9 cellular contexts compared by ENCODE assay signal in the genomic region with DNA sequence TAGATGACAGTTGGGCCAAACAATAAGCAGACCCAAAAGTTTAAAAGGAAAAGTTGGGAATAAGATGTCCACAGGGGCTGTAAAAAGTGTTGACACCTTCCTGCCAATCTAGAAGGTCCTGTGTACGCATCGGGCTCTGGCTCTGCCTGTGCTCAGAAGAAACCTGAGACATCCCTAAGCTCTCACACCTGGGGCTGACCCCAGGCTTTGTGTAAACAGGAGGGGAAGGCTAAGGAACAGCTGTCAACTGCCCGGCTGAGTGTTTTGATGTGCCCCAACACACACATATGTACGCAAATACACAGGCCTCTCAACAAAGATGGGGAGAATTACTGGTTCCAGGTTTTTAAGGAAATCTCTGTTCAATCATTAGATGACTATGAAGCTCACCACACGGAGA. TPM values are rescaled to one million over a fixed set of nuclear protein-coding genes. Genes with fewer than 3 reads are reported as not detected.
A peak's percentile ranks its signal among the peaks of the same experiment; 100 is the strongest.
DNase-seq lines count a peak whose midpoint lies in the region; ATAC-seq lines count a peak whose summit lies in the region.
"Had no signal": no experiment of that assay in that cellular context is flagged by ENCODE, and none has a peak within 500 bp of the region (broad histone marks: within the 10 kb centered on the region; RNA-seq: fewer than 3 reads in every experiment).

No MANE protein-coding gene starts in this region.

- no peaks in the 10 kb centered on the region for H3K36me3 Mint-ChIP-seq in natural killer cell treated with Interleukin-12 subunit alpha and Interleukin-12 subunit beta and Interleukin-15 and Interleukin-18, amount 100 ng/mL, for 72 hours
- peaks cover 5 to 17% (median 5%) of the 10 kb centered on the region in 5 donors for H3K36me3 Mint-ChIP-seq in naive thymus-derived CD4-positive, alpha-beta T cell

- H3K4me3 ChIP-seq in naive thymus-derived CD4-positive, alpha-beta T cell (ENCODE audit: low read length), result no peak overlapping the region
- H3K4me3 ChIP-seq: skin epidermis had no signal

- peaks cover 0 to 12% of the 10 kb centered on the region in 2 donors for H3K4me1 ChIP-seq in naive thymus-derived CD4-positive, alpha-beta T cell (ENCODE audit: control insufficient read depth in 2 of 2, insufficient read depth in 2 of 2, low read length in 2 of 2)

- DNase-seq in Daoy (ENCODE audit: low read depth), result peak; percentile 23
- peak; percentile 84 for DNase-seq in NCI-H82 treated with DMSO at 0.1 percent for 48 hours (lab: John Stamatoyannopoulos, UW; ENCODE audit: unreplicated experiment)
- peak; percentile 14 for DNase-seq in iris pigment epithelial cell (ENCODE audit: low read depth)
- DNase-seq in natural killer cell treated with Interleukin-12 subunit alpha and Interleukin-12 subunit beta and Interleukin-15 and Interleukin-18, amount 100 ng/mL, for 72 hours (ENCODE audit: low spot score), result no peak
- DNase-seq in stimulated activated CD4-positive, alpha-beta T cell treated with anti-CD3 and anti-CD28 coated beads, Interleukin-4, amount 100 ng/mL, for 24 hours, result no peak
- DNase-seq in effector CD8-positive, alpha-beta T cell (lab: John Stamatoyannopoulos, UW), result no peak
- no peak for DNase-seq in naive thymus-derived CD4-positive, alpha-beta T cell

- H3K27me3 Mint-ChIP-seq in natural killer cell treated with Interleukin-12 subunit alpha and Interleukin-12 subunit beta and Interleukin-15 and Interleukin-18, amount 100 ng/mL, for 72 hours, result no peaks in the 10 kb centered on the region
- H3K27me3 Mint-ChIP-seq in naive thymus-derived CD4-positive, alpha-beta T cell, result no peaks in the 10 kb centered on the region

- intact Hi-C loops in naive thymus-derived CD4-positive, alpha-beta T cell (cut with micrococcal nuclease), result no loop called here

- POLR2A ChIA-PET in naive thymus-derived CD4-positive, alpha-beta T cell (lab: Charles Lee), result interaction anchor here (0.6 kb wide), 1 partner anchor 1395 kb away, joined by 5 read pairs; no protein-coding TSS in a partner anchor

- no peaks in the 10 kb centered on the region for H3K9me3 ChIP-seq in naive thymus-derived CD4-positive, alpha-beta T cell (ENCODE audit: control insufficient read depth in 2 of 3, low read length in 3 of 3)

- H3K9me3 Mint-ChIP-seq in natural killer cell treated with Interleukin-12 subunit alpha and Interleukin-12 subunit beta and Interleukin-15 and Interleukin-18, amount 100 ng/mL, for 72 hours, result peaks cover under 1% of the 10 kb centered on the region
- H3K9me3 Mint-ChIP-seq in naive thymus-derived CD4-positive, alpha-beta T cell, result peaks cover 0 to 13% (median 5%) of the 10 kb centered on the region in 11 donors

- no peak overlapping the region for H3K4me3 Mint-ChIP-seq in natural killer cell treated with Interleukin-12 subunit alpha and Interleukin-12 subunit beta and Interleukin-15 and Interleukin-18, amount 100 ng/mL, for 72 hours
- H3K4me3 Mint-ChIP-seq in naive thymus-derived CD4-positive, alpha-beta T cell, result peak overlapping the region in 4 of 10 donors; percentile 12 to 48 (median 42)

- no peaks in the 10 kb centered on the region for H3K36me3 ChIP-seq in naive thymus-derived CD4-positive, alpha-beta T cell (ENCODE audit: control insufficient read depth in 2 of 3, insufficient read depth in 3 of 3, low read length in 3 of 3)

- H3K27me3 ChIP-seq in naive thymus-derived CD4-positive, alpha-beta T cell (ENCODE audit: control insufficient read depth in 2 of 2, insufficient read depth in 2 of 2, low read length in 2 of 2), result no peaks in the 10 kb centered on the region

- peak; percentile 59 for ATAC-seq in HG03159 (IDR thresholded peaks at IDR 0.05; ENCODE audit: unreplicated experiment)
- ATAC-seq in natural killer cell treated with Interleukin-12 subunit alpha and Interleukin-12 subunit beta and Interleukin-15 and Interleukin-18, amount 100 ng/mL, for 72 hours, result no peak
- no peak for ATAC-seq in naive thymus-derived CD4-positive, alpha-beta T cell

- no peak overlapping the region for H3K27ac Mint-ChIP-seq in natural killer cell treated with Interleukin-12 subunit alpha and Interleukin-12 subunit beta and Interleukin-15 and Interleukin-18, amount 100 ng/mL, for 72 hours
- peak overlapping the region in 2 of 9 donors; percentile 25 to 45 for H3K27ac Mint-ChIP-seq in naive thymus-derived CD4-positive, alpha-beta T cell

- CTCF ChIA-PET in naive thymus-derived CD4-positive, alpha-beta T cell (lab: Charles Lee), result no interaction called here

- peaks cover 64 to 68% of the 10 kb centered on the region in 2 donors for H3K4me1 Mint-ChIP-seq in natural killer cell treated with Interleukin-12 subunit alpha and Interleukin-12 subunit beta and Interleukin-15 and Interleukin-18, amount 100 ng/mL, for 72 hours (ENCODE audit: low read depth in 2 of 2)
- H3K4me1 Mint-ChIP-seq in naive thymus-derived CD4-positive, alpha-beta T cell, result peaks cover 35 to 84% (median 81%) of the 10 kb centered on the region in 7 donors

- H3K27ac ChIP-seq in naive thymus-derived CD4-positive, alpha-beta T cell (ENCODE audit: low read depth, low read length), result no peak overlapping the region
- H3K27ac ChIP-seq: skin epidermis had no signal

RNA-seq across cellular contexts. Expression of gene TMEM131, which starts 59.5 kb away (rescaled TPM):
- 5.7 and 10.5 TPM in 2 replicates for total RNA-seq in Daoy (2014; rRNA removed; shearing (Covaris generic))
- 10 to 100 TPM; 44.6 to 47.3 TPM for total RNA-seq in natural killer cell treated with Interleukin-12 subunit alpha and Interleukin-12 subunit beta and Interleukin-15 and Interleukin-18, amount 100 ng/mL, for 72 hours
- total RNA-seq in naive thymus-derived CD4-positive, alpha-beta T cell, result 10 to 100 TPM; 39.7 to 46.4 (median 43.6) TPM
- polyA plus RNA-seq in naive thymus-derived CD4-positive, alpha-beta T cell, result 10 to 100 TPM; 10.6 to 12.0 TPM

Comparison
In these comparisons a context has a peak if more than half of its experiments do, and no peak if none do; other contexts are left out.
1. DNase-seq: peak in Daoy (single experiment), NCI-H82 treated with DMSO at 0.1 percent for 48 hours (single experiment) and iris pigment epithelial cell (single experiment); none in natural killer cell treated with Interleukin-12 subunit alpha and Interleukin-12 subunit beta and Interleukin-15 and Interleukin-18, amount 100 ng/mL, for 72 hours (single experiment), stimulated activated CD4-positive, alpha-beta T cell treated with anti-CD3 and anti-CD28 coated beads, Interleukin-4, amount 100 ng/mL, for 24 hours (single experiment), effector CD8-positive, alpha-beta T cell (single experiment) and naive thymus-derived CD4-positive, alpha-beta T cell (0 of 9).